In genomic region chr17:41864837-41865595, GRCh38 we compare ENCODE assay signal across 8 cellular contexts. TPM values are rescaled to one million over a fixed set of nuclear protein-coding genes. Genes with fewer than 3 reads are reported as not detected.
DNase-seq lines count a peak whose midpoint lies in the region; ATAC-seq and TF ChIP-seq lines count a peak whose summit lies in the region.

Gene KLHL11, minus strand, starts transcription at chr17:41865423. Its CDS starts 53 bp downstream, at chr17:41865370.

- no peak within 1 kb of the TSS; the same call in 2 of the 3 replicates for H3K4me3 Mint-ChIP-seq in GM23338
- peak within 1 kb of the TSS; percentile 75 for H3K4me3 Mint-ChIP-seq in activated T-helper 2 cell treated with anti-CD3 and anti-CD28 coated beads, Interferon-gamma antibody, Interleukin-2, Interleukin-4, amounts not matched to agents 10 μg/mL and 5 μg/mL and 100 μg/mL, durations not matched to agents 14 hours and 24 hours and 36 hours (ENCODE audit: low read depth)
- H3K4me3 Mint-ChIP-seq in stimulated activated naive CD8-positive, alpha-beta T cell treated with anti-CD3 and anti-CD28 coated beads, Interleukin-15, amount 100 ng/mL, for 72 hours: no peak within 1 kb of the TSS

- peaks cover 39% of the 10 kb centered on the region for H3F3A ChIP-seq in GM23338 (replicated peaks; ENCODE audit: low read depth)
- H3F3A ChIP-seq in neural cell (ENCODE audit: insufficient read depth, low read length, poor library complexity, severe bottlenecking): no peaks in the 10 kb centered on the region

- H3K27ac Mint-ChIP-seq in GM23338: peak within 1 kb of the TSS; percentile 76
- peak within 1 kb of the TSS; percentile 81 for H3K27ac Mint-ChIP-seq in activated T-helper 2 cell treated with anti-CD3 and anti-CD28 coated beads, Interferon-gamma antibody, Interleukin-2, Interleukin-4, amounts not matched to agents 10 μg/mL and 5 μg/mL and 100 μg/mL, durations not matched to agents 14 hours and 24 hours and 36 hours
- H3K27ac Mint-ChIP-seq in stimulated activated naive CD8-positive, alpha-beta T cell treated with anti-CD3 and anti-CD28 coated beads, Interleukin-15, amount 100 ng/mL, for 72 hours: peak within 1 kb of the TSS in 1 of 2 donors; percentile 54

- H3K4me3 ChIP-seq in GM23338: peak within 1 kb of the TSS; percentile 98
- H3K4me3 ChIP-seq in LNCaP clone FGC (ENCODE audit: low read depth, low read length): peak within 1 kb of the TSS; percentile 89
- H3K4me3 ChIP-seq in RWPE2 (ENCODE audit: severe bottlenecking): peak within 1 kb of the TSS; percentile 83
- peak within 1 kb of the TSS; percentile 95 for H3K4me3 ChIP-seq in neural cell (ENCODE audit: low read length)

- TF ChIP-seq RAD21 in neural cell (conservative IDR thresholded peaks at IDR 0.05): peak; percentile 19

- DNase-seq in Daoy (ENCODE audit: low read depth): peak; percentile 95
- DNase-seq in GM23338 (ENCODE audit: low spot score): peak; percentile 96
- peak; percentile 43 for DNase-seq in LNCaP clone FGC (ENCODE audit: low read depth)
- DNase-seq in RWPE2 (ENCODE audit: low spot score): peak; percentile 82
- DNase-seq in activated T-helper 2 cell treated with anti-CD3 and anti-CD28 coated beads, Interferon-gamma antibody, Interleukin-2, Interleukin-4, amounts not matched to agents 10 μg/mL and 5 μg/mL and 100 μg/mL, durations not matched to agents 14 hours and 24 hours and 36 hours (ENCODE audit: low spot score): peak; percentile 87
- peak; percentile 69 for DNase-seq in fibroblast of the conjunctiva (ENCODE audit: low read depth)
- DNase-seq in stimulated activated naive CD8-positive, alpha-beta T cell treated with anti-CD3 and anti-CD28 coated beads, Interleukin-15, amount 100 ng/mL, for 72 hours: peak; percentile 87 to 89

- ATAC-seq in GM23338 (peak; percentile 87), RWPE2 (ENCODE audit: low read depth) (peak; percentile 94)
- peak; percentile 95 for ATAC-seq in stimulated activated naive CD8-positive, alpha-beta T cell treated with anti-CD3 and anti-CD28 coated beads, Interleukin-15, amount 100 ng/mL, for 72 hours

- peak; percentile 57 for TF ChIP-seq EP300 in neural cell (conservative IDR thresholded peaks at IDR 0.05; ENCODE audit: poor library complexity, severe bottlenecking)

- no peaks in the 10 kb centered on the region for H3K9me3 ChIP-seq in RWPE2 (ENCODE audit: severe bottlenecking)
- no peaks in the 10 kb centered on the region for H3K9me3 ChIP-seq in neural cell (ENCODE audit: low read length)

- H3K4me1 Mint-ChIP-seq in GM23338: peaks cover 17% of the 10 kb centered on the region
- H3K4me1 Mint-ChIP-seq in activated T-helper 2 cell treated with anti-CD3 and anti-CD28 coated beads, Interferon-gamma antibody, Interleukin-2, Interleukin-4, amounts not matched to agents 10 μg/mL and 5 μg/mL and 100 μg/mL, durations not matched to agents 14 hours and 24 hours and 36 hours (ENCODE audit: low read depth): peaks cover 46% of the 10 kb centered on the region
- peaks cover 49% of the 10 kb centered on the region for H3K4me1 Mint-ChIP-seq in stimulated activated naive CD8-positive, alpha-beta T cell treated with anti-CD3 and anti-CD28 coated beads, Interleukin-15, amount 100 ng/mL, for 72 hours

- no peaks in the 10 kb centered on the region for H3K9me2 ChIP-seq in GM23338 (ENCODE audit: insufficient read depth)
- no peaks in the 10 kb centered on the region for H3K9me2 ChIP-seq in neural cell (ENCODE audit: insufficient read depth, low read length)

- peak within 1 kb of the TSS; percentile 90 for H3K27ac ChIP-seq in GM23338 (ENCODE audit: low read depth)
- H3K27ac ChIP-seq in RWPE2 (ENCODE audit: poor library complexity, severe bottlenecking): peak within 1 kb of the TSS; percentile 55
- peak within 1 kb of the TSS; percentile 96 for H3K27ac ChIP-seq in neural cell (ENCODE audit: low read length)

- H2AFZ ChIP-seq in GM23338 (peak within 1 kb of the TSS; percentile 90; the same call in 1 of the 2 replicates), neural cell (ENCODE audit: low read depth, low read length) (peak within 1 kb of the TSS; percentile 96)

- peak within 1 kb of the TSS; percentile 85 for H3K4me2 ChIP-seq in GM23338
- peak within 1 kb of the TSS; percentile 71 for H3K4me2 ChIP-seq in neural cell (ENCODE audit: low read length)

- H3K9me3 Mint-ChIP-seq in GM23338: no peaks in the 10 kb centered on the region
- H3K9me3 Mint-ChIP-seq in activated T-helper 2 cell treated with anti-CD3 and anti-CD28 coated beads, Interferon-gamma antibody, Interleukin-2, Interleukin-4, amounts not matched to agents 10 μg/mL and 5 μg/mL and 100 μg/mL, durations not matched to agents 14 hours and 24 hours and 36 hours: no peaks in the 10 kb centered on the region
- H3K9me3 Mint-ChIP-seq in stimulated activated naive CD8-positive, alpha-beta T cell treated with anti-CD3 and anti-CD28 coated beads, Interleukin-15, amount 100 ng/mL, for 72 hours: no peaks in the 10 kb centered on the region

- peaks cover 31% of the 10 kb centered on the region for H3K36me3 ChIP-seq in GM23338 (ENCODE audit: insufficient read depth)
- H3K36me3 ChIP-seq in RWPE2 (ENCODE audit: low read depth): peaks cover 34% of the 10 kb centered on the region
- no peaks in the 10 kb centered on the region for H3K36me3 ChIP-seq in neural cell (ENCODE audit: insufficient read depth, low read length)

- H3K79me2 ChIP-seq in GM23338 (replicated peaks; ENCODE audit: insufficient read depth) (peaks cover 47% of the 10 kb centered on the region), neural cell (replicated peaks; ENCODE audit: insufficient read depth, low read length) (peaks cover 36% of the 10 kb centered on the region)

- no peaks in the 10 kb centered on the region for H3K27me3 Mint-ChIP-seq in GM23338 (ENCODE audit: insufficient read depth, low read depth, poor library complexity)
- no peaks in the 10 kb centered on the region for H3K27me3 Mint-ChIP-seq in activated T-helper 2 cell treated with anti-CD3 and anti-CD28 coated beads, Interferon-gamma antibody, Interleukin-2, Interleukin-4, amounts not matched to agents 10 μg/mL and 5 μg/mL and 100 μg/mL, durations not matched to agents 14 hours and 24 hours and 36 hours (ENCODE audit: low read depth)
- H3K27me3 Mint-ChIP-seq in stimulated activated naive CD8-positive, alpha-beta T cell treated with anti-CD3 and anti-CD28 coated beads, Interleukin-15, amount 100 ng/mL, for 72 hours: no peaks in the 10 kb centered on the region

- peaks cover 38% of the 10 kb centered on the region for H4K20me1 ChIP-seq in GM23338 (replicated peaks; ENCODE audit: insufficient read depth)
- H4K20me1 ChIP-seq in neural cell (ENCODE audit: insufficient read depth): no peaks in the 10 kb centered on the region

- TF ChIP-seq CTCF in GM23338 (conservative IDR thresholded peaks at IDR 0.05; ENCODE audit: low read depth in 2 of 2): no peak
- TF ChIP-seq CTCF in LNCaP clone FGC (IDR thresholded peaks at IDR 0.05; ENCODE audit: control insufficient read depth, extremely low read depth, insufficient read depth): peak; percentile 18; the same call in 1 of the 2 replicates
- peak; percentile 30 for TF ChIP-seq CTCF in RWPE2 (IDR thresholded peaks at IDR 0.05; ENCODE audit: poor library complexity, severe bottlenecking)
- no peak for TF ChIP-seq CTCF in neural cell (IDR thresholded peaks at IDR 0.05; ENCODE audit: poor library complexity, severe bottlenecking)

- H3K36me3 Mint-ChIP-seq in GM23338 (ENCODE audit: low read depth): peaks cover 38% of the 10 kb centered on the region
- H3K36me3 Mint-ChIP-seq in activated T-helper 2 cell treated with anti-CD3 and anti-CD28 coated beads, Interferon-gamma antibody, Interleukin-2, Interleukin-4, amounts not matched to agents 10 μg/mL and 5 μg/mL and 100 μg/mL, durations not matched to agents 14 hours and 24 hours and 36 hours (ENCODE audit: low read depth): peaks cover 44% of the 10 kb centered on the region

- intact Hi-C loops in activated T-helper 2 cell treated with anti-CD3 and anti-CD28 coated beads, Interferon-gamma antibody, Interleukin-2, Interleukin-4, amounts not matched to agents 10 μg/mL and 5 μg/mL and 100 μg/mL, durations not matched to agents 14 hours and 24 hours and 36 hours (cut with micrococcal nuclease): loop anchor here (2.0 to 10.0 kb wide), 5 partner anchors 54 to 407 kb away; partner anchors contain the start of genes ACLY, DNAJC7, HAP1 and ODAD4

- H3K4me1 ChIP-seq in GM23338 (ENCODE audit: insufficient read depth): peaks cover 42% of the 10 kb centered on the region
- H3K4me1 ChIP-seq in RWPE2 (ENCODE audit: insufficient read depth, poor library complexity, severe bottlenecking): no peaks in the 10 kb centered on the region

- H3K9ac ChIP-seq in neural cell (ENCODE audit: low read length): peak within 1 kb of the TSS; percentile 91

- H3K27me3 ChIP-seq in GM23338 (ENCODE audit: insufficient read depth): no peaks in the 10 kb centered on the region
- no peaks in the 10 kb centered on the region for H3K27me3 ChIP-seq in RWPE2 (ENCODE audit: insufficient read depth, poor library complexity, severe bottlenecking)
- no peaks in the 10 kb centered on the region for H3K27me3 ChIP-seq in neural cell (ENCODE audit: insufficient read depth, low read depth, low read length)

TF ChIP-seq in neural cell, 6 proteins besides CTCF, POLR2A, EP300 and RAD21 (continues in another document):
- TF ChIP-seq TAF1 (IDR thresholded peaks at IDR 0.05; ENCODE audit: low read depth) (peak; percentile 94), MXI1 (conservative IDR thresholded peaks at IDR 0.05; ENCODE audit: poor library complexity, severe bottlenecking) (peak; percentile 51), POLR2AphosphoS5 (IDR thresholded peaks at IDR 0.05) (peak; percentile 98), SMC3 (conservative IDR thresholded peaks at IDR 0.05; ENCODE audit: poor library complexity) (peak; percentile 30), EZH2 (IDR thresholded peaks at IDR 0.05; ENCODE audit: borderline replicate concordance, insufficient read depth, low read length, poor library complexity, severe bottlenecking) (no peak)

RNA-seq across cellular contexts. Expression of gene KLHL11, which starts in this region (rescaled TPM):
- total RNA-seq in Daoy (2014; rRNA removed; shearing (Covaris generic)): 26.8 and 27.8 TPM in 2 replicates
- 23.7 and 25.5 TPM in 2 replicates for total RNA-seq in GM23338 (2014; rRNA removed; shearing (Covaris generic))
- 6.8 and 8.7 TPM in 2 replicates for polyA plus RNA-seq in GM23338 (2016; fragmentation: Nextera tagmentation; extraction: Ambion mirVana)
- 44.3 and 46.0 TPM in 2 replicates for total RNA-seq in activated T-helper 2 cell treated with anti-CD3 and anti-CD28 coated beads, Interferon-gamma antibody, Interleukin-2, Interleukin-4, amounts not matched to agents 10 μg/mL and 5 μg/mL and 100 μg/mL, durations not matched to agents 14 hours and 24 hours and 36 hours
- 30.3 and 31.1 TPM in 2 replicates for polyA plus RNA-seq in neural cell
- 94.0 and 102 TPM in 2 replicates for polyA minus RNA-seq in neural cell

Comparison
In these comparisons a context has a peak if more than half of its experiments do, and no peak if none do; other contexts are left out.
1. Peak in every context shown above with its lines: DNase-seq, ATAC-seq, H3K4me3 ChIP-seq and H3K27ac ChIP-seq.
2. DNase-seq: peak in every context shown above with its lines; median percentile 96 in GM23338; 95 in Daoy; 88 in stimulated activated naive CD8-positive, alpha-beta T cell treated with anti-CD3 and anti-CD28 coated beads, Interleukin-15, amount 100 ng/mL, for 72 hours; 87 in activated T-helper 2 cell treated with anti-CD3 and anti-CD28 coated beads, Interferon-gamma antibody, Interleukin-2, Interleukin-4, amounts not matched to agents 10 μg/mL and 5 μg/mL and 100 μg/mL, durations not matched to agents 14 hours and 24 hours and 36 hours; 82 in RWPE2; 69 in fibroblast of the conjunctiva; 43 in LNCaP clone FGC.
3. CTCF ChIP-seq: peak in LNCaP clone FGC (single experiment) and RWPE2 (single experiment); none in GM23338 (0 of 2) and neural cell (single experiment).